ENCODE assay signal across 10 cellular contexts in the genomic region with DNA sequence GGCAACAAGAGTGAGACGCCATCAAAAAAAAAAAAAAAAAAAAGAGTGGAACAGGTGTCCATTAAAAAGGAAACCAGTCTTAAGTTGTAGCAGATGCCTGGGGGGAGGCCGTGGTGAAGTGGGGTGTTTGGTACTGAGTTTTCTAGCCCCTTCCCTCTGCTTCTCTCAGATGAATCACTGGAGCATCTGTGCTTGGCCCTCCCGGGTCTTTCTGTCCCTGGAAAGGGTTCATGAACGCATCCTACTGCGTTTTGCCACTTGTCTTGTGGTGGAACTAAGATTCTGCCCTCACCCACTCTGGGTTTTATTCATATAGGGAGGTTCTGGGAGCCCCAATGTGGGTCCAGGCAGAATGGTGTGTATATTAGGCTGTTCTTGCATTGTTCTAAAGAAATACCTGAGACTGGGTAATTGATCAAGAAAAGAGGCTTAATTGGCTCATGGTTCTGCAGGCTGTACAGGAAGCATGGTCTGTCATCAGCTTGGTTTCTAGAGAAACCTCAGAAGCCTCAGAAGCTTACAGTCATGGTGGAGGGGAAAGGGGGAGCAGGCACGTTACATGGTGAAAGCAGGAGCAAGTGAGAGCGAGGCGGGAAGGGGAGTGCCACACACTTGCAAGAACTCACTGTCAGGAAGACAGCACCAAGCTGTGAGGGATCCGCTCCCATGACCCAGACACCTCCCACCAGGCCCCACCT.
DNase-seq lines count a peak whose midpoint lies in the region; ATAC-seq and TF ChIP-seq lines count a peak whose summit lies in the region.
"Had no signal": no experiment of that assay in that cellular context is flagged by ENCODE, and none has a peak within 500 bp of the region (broad histone marks: within the 10 kb centered on the region; RNA-seq: fewer than 3 reads in every experiment).

No MANE protein-coding gene starts in this region.

- intact Hi-C loops in cardiac septum (cut with DNase I) (no loop called here), left cardiac atrium (cut with DNase I) (no loop called here), posterior vena cava (cut with DNase I) (no loop called here), dorsolateral prefrontal cortex (cut with DNase I) (no loop called here)

- no peak overlapping the region for H3K4me3 Mint-ChIP-seq in activated T-cell treated with anti-CD3 and anti-CD28 coated beads, Interleukin-2, amount 50 U/mL, for 4 hours

- no peak overlapping the region for H3K4me3 ChIP-seq in dorsolateral prefrontal cortex

- DNase-seq in cardiac septum (ENCODE audit: low spot score): peak; percentile 24
- DNase-seq in left cardiac atrium: no peak
- no peak for DNase-seq in activated T-cell treated with anti-CD3 and anti-CD28 coated beads, Interleukin-2, amount 50 U/mL, for 4 hours
- peak; percentile 55 for DNase-seq in posterior vena cava (ENCODE audit: low spot score)
- DNase-seq in GM20000 (ENCODE audit: low spot score): no peak
- no peak for DNase-seq in NOMO-1 treated with dmso at 0.1 percent for 144 hours (lab: John Stamatoyannopoulos, UW; ENCODE audit: unreplicated experiment)
- DNase-seq in GM13976 (ENCODE audit: low spot score): no peak
- DNase-seq in dorsolateral prefrontal cortex: no peak
- DNase-seq: activated CD4-positive, CD25-positive, alpha-beta regulatory T cell treated with anti-CD3 and anti-CD28 coated beads, Interleukin-2, amount 50 U/mL, for 72 hours; SK-N-SH had no signal

- H3K27ac ChIP-seq in dorsolateral prefrontal cortex: no peak overlapping the region

- no peaks in the 10 kb centered on the region for H3K27me3 ChIP-seq in dorsolateral prefrontal cortex

- H3K36me3 Mint-ChIP-seq in activated T-cell treated with anti-CD3 and anti-CD28 coated beads, Interleukin-2, amount 50 U/mL, for 4 hours (ENCODE audit: insufficient read depth): peaks cover 4% of the 10 kb centered on the region

- H3K4me1 Mint-ChIP-seq in activated T-cell treated with anti-CD3 and anti-CD28 coated beads, Interleukin-2, amount 50 U/mL, for 4 hours (ENCODE audit: low read depth): peaks cover 40% of the 10 kb centered on the region

- TF ChIP-seq CTCF in GM20000 (IDR thresholded peaks at IDR 0.05; ENCODE audit: extremely low read depth, missing control alignments) (no peak), GM13976 (IDR thresholded peaks at IDR 0.05; ENCODE audit: borderline replicate concordance, control extremely low read depth, extremely low read depth, insufficient read depth, missing control alignments) (no peak), dorsolateral prefrontal cortex (IDR thresholded peaks at IDR 0.05 in 54 of 56, conservative IDR thresholded peaks at IDR 0.05 in 2 of 56; ENCODE audit: low read depth in 1 of 56, partially characterized antibody in 56 of 56) (no peak)

- peaks cover 5% of the 10 kb centered on the region for H3K9me3 Mint-ChIP-seq in activated T-cell treated with anti-CD3 and anti-CD28 coated beads, Interleukin-2, amount 50 U/mL, for 4 hours

- in situ Hi-C loops in GM13976 (cut with MboI; ENCODE audit: low sequenced_read_pairs, unreplicated experiment): no loop called here

- H3K27me3 Mint-ChIP-seq in activated T-cell treated with anti-CD3 and anti-CD28 coated beads, Interleukin-2, amount 50 U/mL, for 4 hours (ENCODE audit: low read depth): no peaks in the 10 kb centered on the region

- no peak for ATAC-seq in left cardiac atrium
- ATAC-seq in activated T-cell treated with anti-CD3 and anti-CD28 coated beads, Interleukin-2, amount 50 U/mL, for 4 hours: peak; percentile 91 to 93

Comparison
In these comparisons a context has a peak if more than half of its experiments do, and no peak if none do; other contexts are left out.
1. DNase-seq: peak in cardiac septum (single experiment) and posterior vena cava (single experiment); none in left cardiac atrium (single experiment), activated T-cell treated with anti-CD3 and anti-CD28 coated beads, Interleukin-2, amount 50 U/mL, for 4 hours (single experiment), GM20000 (single experiment), NOMO-1 treated with dmso at 0.1 percent for 144 hours (single experiment), GM13976 (single experiment) and dorsolateral prefrontal cortex (0 of 10).
2. ATAC-seq: peak in activated T-cell treated with anti-CD3 and anti-CD28 coated beads, Interleukin-2, amount 50 U/mL, for 4 hours (2 of 2); none in left cardiac atrium (0 of 2).